8 cellular contexts compared by ENCODE assay signal in the genomic region with DNA sequence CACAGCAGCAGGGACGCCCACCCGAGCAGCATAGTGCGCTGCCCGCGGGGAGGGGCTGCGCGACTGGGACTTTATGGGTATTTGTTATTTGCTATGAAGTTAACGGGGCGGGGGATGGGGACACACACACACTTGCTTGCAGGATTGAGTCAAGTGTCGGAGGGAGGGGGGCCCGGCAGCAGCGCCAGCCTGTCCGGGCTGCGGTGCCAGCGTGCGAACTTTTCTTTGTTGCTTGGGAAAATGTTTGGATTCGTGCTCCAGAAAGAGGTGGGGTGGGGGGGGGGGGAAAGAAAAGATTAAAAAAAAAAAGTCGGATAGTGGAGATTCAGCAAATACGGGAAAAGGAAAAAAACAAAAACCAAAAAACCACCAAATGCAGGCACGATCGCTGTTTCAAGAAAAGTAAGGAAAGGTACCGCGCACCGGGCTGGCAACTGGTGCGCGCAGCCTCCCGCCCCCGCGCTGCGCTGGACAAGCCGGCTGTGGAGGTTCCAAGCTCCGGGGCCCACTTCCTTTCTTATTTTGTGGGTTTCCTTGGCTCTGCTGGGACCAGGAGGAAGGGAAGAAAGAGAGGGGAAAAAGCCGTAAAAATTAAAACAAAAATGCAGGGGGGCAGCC. TPM values are rescaled to one million over a fixed set of nuclear protein-coding genes. Genes with fewer than 3 reads are reported as not detected.
DNase-seq lines count a peak whose midpoint lies in the region; ATAC-seq and TF ChIP-seq lines count a peak whose summit lies in the region.

No MANE protein-coding gene starts in this region.

- in situ Hi-C loops in GM23248 (cut with MboI) (no loop called here), gastrocnemius medialis (cut with MboI; ENCODE audit: low sequenced_read_pairs in 4 of 4) (no loop called here)

- no peaks in the 10 kb centered on the region for H3K9me3 Mint-ChIP-seq in activated naive CD8-positive, alpha-beta T cell treated with anti-CD3 and anti-CD28 coated beads for 36 hours

- H3K27me3 ChIP-seq in GM23248 (replicated peaks; ENCODE audit: insufficient read depth) (no peaks in the 10 kb centered on the region), iPS DF 6.9 (ENCODE audit: control insufficient read depth, insufficient read depth, low read length) (peaks cover 5% of the 10 kb centered on the region; the same call in 1 of the 2 replicates), gastrocnemius medialis (peaks cover 7 to 18% (median 9%) of the 10 kb centered on the region in 3 donors)

- no peak overlapping the region for H3K27ac Mint-ChIP-seq in activated naive CD8-positive, alpha-beta T cell treated with anti-CD3 and anti-CD28 coated beads for 36 hours

- intact Hi-C loops in gastrocnemius medialis (cut with DNase I; ENCODE audit: low total_unique reads) = loop anchor here (10.0 kb wide), 2 partner anchors 198 to 278 kb away; no protein-coding TSS in a partner anchor

- peak overlapping the region; percentile 81 for H3K4me3 ChIP-seq in GM23248
- H3K4me3 ChIP-seq in iPS DF 6.9 (ENCODE audit: low read length) = peak overlapping the region; percentile 52; the same call in 1 of the 2 replicates
- peak overlapping the region; percentile 63 to 71 (median 68) for H3K4me3 ChIP-seq in gastrocnemius medialis

- peak overlapping the region; percentile 90 for H3K4me2 ChIP-seq in GM23248 (ENCODE audit: unreplicated experiment)

- TF ChIP-seq POLR2A in gastrocnemius medialis (IDR thresholded peaks at IDR 0.05) = no peak

- peaks cover 5% of the 10 kb centered on the region for H3K4me1 Mint-ChIP-seq in activated naive CD8-positive, alpha-beta T cell treated with anti-CD3 and anti-CD28 coated beads for 36 hours

- peaks cover 41% of the 10 kb centered on the region for H3K4me1 ChIP-seq in GM23248 (ENCODE audit: insufficient read depth)
- H3K4me1 ChIP-seq in iPS DF 6.9 (ENCODE audit: control insufficient read depth, insufficient read depth, low read length) = no peaks in the 10 kb centered on the region
- peaks cover 0 to 19% of the 10 kb centered on the region in 2 donors for H3K4me1 ChIP-seq in gastrocnemius medialis

- peak in 1 of 2 donors; percentile 8 for ATAC-seq in gastrocnemius medialis
- ATAC-seq in GM21737 (IDR thresholded peaks at IDR 0.05; ENCODE audit: unreplicated experiment) = no peak

- no peaks in the 10 kb centered on the region for H3K9me2 ChIP-seq in GM23248 (ENCODE audit: insufficient read depth)

- H3K9me3 ChIP-seq in GM23248 (ENCODE audit: low read depth) = no peaks in the 10 kb centered on the region
- no peaks in the 10 kb centered on the region for H3K9me3 ChIP-seq in iPS DF 6.9 (ENCODE audit: control insufficient read depth, insufficient read depth, low read length)
- no peaks in the 10 kb centered on the region for H3K9me3 ChIP-seq in gastrocnemius medialis

- DNase-seq in GM23248 (peak; percentile 73), amniotic stem cell (lab: John Stamatoyannopoulos, UW) (peak; percentile 5), iPS DF 6.9 (ENCODE audit: low read depth, low spot score) (no peak), gastrocnemius medialis (peak in 1 of 2 donors; percentile 21), HT-29 (ENCODE audit: low spot score) (no peak), NOMO-1 treated with dmso at 0.1 percent for 144 hours (lab: John Stamatoyannopoulos, UW; ENCODE audit: unreplicated experiment) (no peak)
- no peak for DNase-seq in activated naive CD8-positive, alpha-beta T cell treated with anti-CD3 and anti-CD28 coated beads for 36 hours

- no peak for TF ChIP-seq CTCF in gastrocnemius medialis (IDR thresholded peaks at IDR 0.05 in 4 of 5, conservative IDR thresholded peaks at IDR 0.05 in 1 of 5)

- 0 to 1% methylated on average over 27 to 33 of the region's 33 CpGs for WGBS in GM23248 (ENCODE audit: low coverage in 1 of 2, low lambda C conversion rate in 2 of 2, missing lambda C conversion rate in 2 of 2), 2 experiments
- WGBS in iPS DF 6.9 (ENCODE audit: insufficient coverage, insufficient read length) = no CpG with 5 or more reads among the region's 33 CpGs

- no peaks in the 10 kb centered on the region for H3K36me3 Mint-ChIP-seq in activated naive CD8-positive, alpha-beta T cell treated with anti-CD3 and anti-CD28 coated beads for 36 hours

- peak overlapping the region; percentile 85 for H3K27ac ChIP-seq in GM23248
- H3K27ac ChIP-seq in iPS DF 6.9 (ENCODE audit: low read length) = no peak overlapping the region
- H3K27ac ChIP-seq in gastrocnemius medialis = peak overlapping the region; percentile 72 to 79 (median 77)

- peak overlapping the region; percentile 85 for H3K9ac ChIP-seq in GM23248

- H3F3A ChIP-seq in GM23248 (ENCODE audit: insufficient read depth) = peaks cover 36% of the 10 kb centered on the region

- H3K4me3 Mint-ChIP-seq in activated naive CD8-positive, alpha-beta T cell treated with anti-CD3 and anti-CD28 coated beads for 36 hours = no peak overlapping the region

- H2AFZ ChIP-seq in GM23248 = peak overlapping the region; percentile 82

- H3K27me3 Mint-ChIP-seq in activated naive CD8-positive, alpha-beta T cell treated with anti-CD3 and anti-CD28 coated beads for 36 hours = peaks cover 64% of the 10 kb centered on the region

- no peaks in the 10 kb centered on the region for H4K20me1 ChIP-seq in GM23248 (ENCODE audit: insufficient read depth)

- H3K36me3 ChIP-seq in GM23248 (ENCODE audit: low read depth) (no peaks in the 10 kb centered on the region), iPS DF 6.9 (ENCODE audit: control insufficient read depth, insufficient read depth, low read length) (no peaks in the 10 kb centered on the region), gastrocnemius medialis (no peaks in the 10 kb centered on the region)

- no peaks in the 10 kb centered on the region for H3K79me2 ChIP-seq in GM23248 (ENCODE audit: insufficient read depth)

RNA-seq across cellular contexts. Expression of gene ADAMTS5, which starts 0.4 kb away (rescaled TPM):
- 9.6 and 11.8 TPM in 2 replicates for total RNA-seq in GM23248 (2014; rRNA removed; shearing (Covaris generic))
- 6.5 TPM in 2 replicates for polyA plus RNA-seq in GM23248 (2016; fragmentation: Nextera tagmentation; extraction: Ambion mirVana)
- total RNA-seq in gastrocnemius medialis = 1 to 10 TPM; 4.3 to 9.0 (median 7.4) TPM
- total RNA-seq in activated naive CD8-positive, alpha-beta T cell treated with anti-CD3 and anti-CD28 coated beads for 36 hours = not detected
- total RNA-seq in HT-29 (2014; rRNA removed; shearing (Covaris generic)) = not detected in 2 replicates

Comparison
In these comparisons a context has a peak if more than half of its experiments do, and no peak if none do; other contexts are left out.
1. DNase-seq: peak in GM23248 (single experiment) and amniotic stem cell (single experiment); none in iPS DF 6.9 (single experiment), activated naive CD8-positive, alpha-beta T cell treated with anti-CD3 and anti-CD28 coated beads for 36 hours (single experiment), HT-29 (single experiment) and NOMO-1 treated with dmso at 0.1 percent for 144 hours (single experiment).
2. Peak in every context shown above with its lines, with median percentiles within 50 percentile points of each other: H3K4me3 ChIP-seq.